ENCODE assay signal across 2 cellular contexts in genomic region chr3:72678892-72679291, GRCh38.
TF ChIP-seq lines count a peak whose summit lies in the region.

No MANE protein-coding gene starts in this region.

TF ChIP-seq in GM12878, 131 proteins besides CTCF, POLR2A, EP300 and RAD21 (continued from another document):
- TF ChIP-seq NR2C2 (IDR thresholded peaks at IDR 0.05; ENCODE audit: borderline replicate concordance, control insufficient read depth, insufficient read length, low read depth) = no peak
- TF ChIP-seq JUNB (IDR thresholded peaks at IDR 0.05) = peak; percentile 42
- TF ChIP-seq CREM (IDR thresholded peaks at IDR 0.05; ENCODE audit: low read depth) = 0 out of 2 replicates have a peak, but pooled peaks have one; percentile 21
- TF ChIP-seq RELA (IDR thresholded peaks at IDR 0.05; ENCODE audit: borderline replicate concordance, partially characterized antibody) = peak; percentile 35
- TF ChIP-seq ZNF217 (IDR thresholded peaks at IDR 0.05) = no peak
- TF ChIP-seq BHLHE40 (IDR thresholded peaks at IDR 0.05; ENCODE audit: borderline replicate concordance in 1 of 2, low read depth in 2 of 2, low read length in 1 of 2) = peak in 1 of 2 experiments; percentile 48; a peak in 1 of 4 replicates
- TF ChIP-seq SUZ12 (IDR thresholded peaks at IDR 0.05; ENCODE audit: unreplicated experiment) = no peak

TF ChIP-seq in HepG2, 621 proteins besides CTCF, POLR2A, EP300 and RAD21 (continued from another document):
- TF ChIP-seq FOXP4 (CRISPR knock-in tag; IDR thresholded peaks at IDR 0.05) (no peak), MAFF (IDR thresholded peaks at IDR 0.05; ENCODE audit: low read depth, low read length) (peak; percentile 98), ZNF557 (CRISPR knock-in tag; IDR thresholded peaks at IDR 0.05) (no peak)
